ENCODE assay signal across 8 cellular contexts in the genomic region with DNA sequence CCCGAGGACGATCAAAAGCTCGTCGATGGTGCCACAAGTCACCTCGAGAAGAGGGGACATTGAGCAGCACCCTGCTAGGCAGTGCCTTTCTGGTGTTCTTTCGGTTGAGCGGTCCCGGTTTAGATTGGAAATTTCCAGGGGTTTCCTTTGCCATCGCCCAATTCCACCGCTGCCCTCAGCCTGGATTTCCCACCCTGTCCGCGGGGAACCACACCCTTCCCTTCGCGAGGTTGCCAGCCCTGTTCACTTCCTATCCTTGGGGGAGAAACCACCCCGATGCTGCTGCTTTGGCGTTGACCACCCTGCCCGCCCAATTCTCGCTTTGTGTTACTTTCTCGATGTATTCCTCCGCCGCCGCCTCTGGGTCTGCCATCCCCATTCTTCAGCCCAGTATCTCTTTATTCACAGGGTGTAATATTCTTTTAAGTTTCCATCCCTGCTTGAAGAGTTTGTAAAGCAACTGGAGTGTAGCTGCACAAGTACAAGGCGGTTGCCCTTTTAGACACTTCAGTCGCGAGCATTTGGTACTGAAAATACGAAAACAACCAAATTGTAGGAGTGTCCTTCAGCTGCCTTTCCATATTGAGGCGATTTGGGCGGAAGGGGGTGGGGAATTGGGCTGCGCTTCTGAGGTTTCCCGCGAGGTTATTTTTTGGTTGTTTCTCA. TPM values are rescaled to one million over a fixed set of nuclear protein-coding genes. Genes with fewer than 3 reads are reported as not detected.
DNase-seq lines count a peak whose midpoint lies in the region; ATAC-seq, FAIRE-seq and TF ChIP-seq lines count a peak whose summit lies in the region.

No MANE protein-coding gene starts in this region.

- ATAC-seq in RWPE2 (ENCODE audit: low read depth) = peak; percentile 44; the same call in 2 of the 3 replicates
- ATAC-seq in pancreas = peak in 3 of 4 donors; percentile 20 to 37 (median 21)
- no peak for ATAC-seq in GM19452 (IDR thresholded peaks at IDR 0.05; ENCODE audit: unreplicated experiment)

- H3K27me3 Mint-ChIP-seq in activated naive CD8-positive, alpha-beta T cell = no peaks in the 10 kb centered on the region

- H3K9me3 ChIP-seq in BLaER1 = peaks cover 23% of the 10 kb centered on the region
- no peaks in the 10 kb centered on the region for H3K9me3 ChIP-seq in RWPE2 (ENCODE audit: severe bottlenecking)
- H3K9me3 ChIP-seq in pancreas = no peaks in the 10 kb centered on the region

- TF ChIP-seq CTCF in RWPE2 (IDR thresholded peaks at IDR 0.05; ENCODE audit: poor library complexity, severe bottlenecking) (no peak), pancreas (IDR thresholded peaks at IDR 0.05) (no peak)

- H4K20me1 ChIP-seq in BLaER1 = peaks cover 51% of the 10 kb centered on the region

- 0 to 19% methylated on average over 31 of the region's 31 CpGs for WGBS in pancreas, 2 donors

- H3K27me3 ChIP-seq in BLaER1 = peaks cover 27% of the 10 kb centered on the region
- H3K27me3 ChIP-seq in RWPE2 (ENCODE audit: insufficient read depth, poor library complexity, severe bottlenecking) = no peaks in the 10 kb centered on the region
- H3K27me3 ChIP-seq in pancreas = no peaks in the 10 kb centered on the region

- H3K9ac ChIP-seq in BLaER1 = peak overlapping the region; percentile 97

- H3K4me2 ChIP-seq in BLaER1 = peak overlapping the region; percentile 71

- H3K9me3 Mint-ChIP-seq in activated naive CD8-positive, alpha-beta T cell (ENCODE audit: low read depth) = no peaks in the 10 kb centered on the region

- H3K36me3 Mint-ChIP-seq in activated naive CD8-positive, alpha-beta T cell = peaks cover 6% of the 10 kb centered on the region

- H3K4me1 ChIP-seq in BLaER1 (peaks cover 18% of the 10 kb centered on the region; the same call in 1 of the 2 replicates), RWPE2 (ENCODE audit: insufficient read depth, poor library complexity, severe bottlenecking) (peaks cover 6% of the 10 kb centered on the region), pancreas (peaks cover 0 to 7% (median 0%) of the 10 kb centered on the region in 3 donors)

- peaks cover 9% of the 10 kb centered on the region for H3K36me3 ChIP-seq in BLaER1
- peaks cover 26% of the 10 kb centered on the region for H3K36me3 ChIP-seq in RWPE2 (ENCODE audit: low read depth)
- no peaks in the 10 kb centered on the region for H3K36me3 ChIP-seq in pancreas

- peak overlapping the region; percentile 95 for H3K27ac Mint-ChIP-seq in activated naive CD8-positive, alpha-beta T cell

- H3K4me1 Mint-ChIP-seq in activated naive CD8-positive, alpha-beta T cell (ENCODE audit: low read depth) = peaks cover 24% of the 10 kb centered on the region

- DNase-seq in HK-2 (ENCODE audit: unreplicated experiment) = peak; percentile 31
- no peak for DNase-seq in RWPE2 (ENCODE audit: low spot score)
- DNase-seq in head of caudate nucleus = peak in 38 of 42 donors; percentile 11 to 78 (median 48)
- peak in 5 of 6 donors; percentile 7 to 61 (median 44) for DNase-seq in pancreas
- no peak for DNase-seq in NCI-H2196 (lab: John Stamatoyannopoulos, UW; ENCODE audit: unreplicated experiment)

- intact Hi-C loops in head of caudate nucleus (cut with DNase I) (no loop called here), pancreas (cut with DNase I) (no loop called here)

- peak overlapping the region; percentile 93 for H3K27ac ChIP-seq in BLaER1
- peak overlapping the region; percentile 69 for H3K27ac ChIP-seq in RWPE2 (ENCODE audit: poor library complexity, severe bottlenecking)
- peak overlapping the region; percentile 63 to 91 (median 78) for H3K27ac ChIP-seq in pancreas

- peak overlapping the region; percentile 81 for H3K4me3 ChIP-seq in BLaER1
- peak overlapping the region; percentile 80 for H3K4me3 ChIP-seq in RWPE2 (ENCODE audit: severe bottlenecking)
- peak overlapping the region; percentile 36 to 61 (median 49) for H3K4me3 ChIP-seq in pancreas

- no peak for FAIRE-seq in pancreas (lab: Jason Lieb, UNC)

- peak overlapping the region; percentile 93 for H3K4me3 Mint-ChIP-seq in activated naive CD8-positive, alpha-beta T cell

RNA-seq across cellular contexts. Expression of gene OGT, which starts 1.1 kb away (rescaled TPM):
- total RNA-seq in pancreas = 100 to 1,000 TPM in 1 of 6 donors, 10 to 100 TPM in 5; 47.8 to 118 (median 69.4) TPM
- 10 to 100 TPM; 84.2 to 87.9 TPM for polyA plus RNA-seq in pancreas

RNA-seq across cellular contexts. Expression of gene GCNA, which starts 44.3 kb away (rescaled TPM):
- 1 to 10 TPM in 2 of 6 donors, under 1 TPM in 4; 0.63 to 2.0 (median 0.89) TPM for total RNA-seq in pancreas
- polyA plus RNA-seq in pancreas = 1 to 10 TPM; 1.5 to 3.1 TPM

Comparison
In these comparisons a context has a peak if more than half of its experiments do, and no peak if none do; other contexts are left out.
1. DNase-seq: peak in HK-2 (single experiment), head of caudate nucleus (38 of 42) and pancreas (5 of 6); none in RWPE2 (single experiment) and NCI-H2196 (single experiment).
2. Peak in every context shown above with its lines, with median percentiles within 50 percentile points of each other: H3K27ac ChIP-seq and H3K4me3 ChIP-seq.